In the genomic region with DNA sequence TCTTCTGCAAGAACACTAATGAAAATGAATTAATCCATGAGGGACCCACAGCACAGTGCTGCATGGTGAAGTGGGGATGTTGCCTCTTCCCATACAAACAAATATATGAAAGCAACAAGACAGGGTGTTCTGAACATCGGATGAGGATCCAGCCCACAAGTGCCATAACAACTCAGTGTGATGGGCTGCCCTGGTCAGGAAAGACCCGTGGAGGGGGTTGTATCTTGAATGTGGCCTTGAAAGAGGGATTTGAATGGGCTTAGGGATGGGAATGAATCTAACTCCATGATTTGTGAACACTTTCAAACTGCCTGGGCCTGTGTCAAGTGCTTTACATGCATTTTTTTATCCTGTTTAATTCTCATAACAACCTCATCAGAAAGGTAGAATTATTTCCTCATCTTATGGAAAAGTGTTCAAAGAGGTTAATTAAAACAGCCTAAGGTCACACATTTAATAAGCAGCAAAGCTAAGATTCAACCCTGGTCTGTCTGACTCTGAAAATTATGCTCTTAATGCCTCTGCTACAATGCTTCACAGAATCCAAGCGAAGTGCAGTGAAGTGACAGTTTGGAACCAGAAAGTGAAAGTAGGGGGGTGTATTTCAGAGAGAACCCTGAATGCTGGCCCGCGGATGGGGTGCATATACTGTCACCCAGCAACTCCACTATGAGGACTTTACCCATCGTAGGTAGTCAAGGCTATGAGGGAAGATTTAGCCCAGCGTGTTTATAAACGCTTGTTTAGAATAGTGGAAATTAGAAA, we compare ENCODE assay signal across 9 cellular contexts.
A peak's percentile ranks its signal among the peaks of the same experiment; 100 is the strongest.
DNase-seq lines count a peak whose midpoint lies in the region; ATAC-seq and TF ChIP-seq lines count a peak whose summit lies in the region.
"Had no signal": no experiment of that assay in that cellular context is flagged by ENCODE, and none has a peak within 500 bp of the region (broad histone marks: within the 10 kb centered on the region; RNA-seq: fewer than 3 reads in every experiment).

No MANE protein-coding gene starts in this region.

- H4K20me1 ChIP-seq in neural progenitor cell (ENCODE audit: low read depth) = peaks cover 14% of the 10 kb centered on the region

- H3K4me3 ChIP-seq in neural progenitor cell = peak overlapping the region; percentile 45

- peak overlapping the region; percentile 83 for H3K4me2 ChIP-seq in neural progenitor cell

- H3K36me3 ChIP-seq in neural progenitor cell = no peaks in the 10 kb centered on the region
- H3K36me3 ChIP-seq: ascending aorta had no signal

- POLR2A ChIA-PET in activated naive CD8-positive, alpha-beta T cell treated with anti-CD3 and anti-CD28 coated beads, Interleukin-2, amount 10 ng/mL, durations not matched to agents 7 days and 5 days (lab: Charles Lee) = interaction anchor here (1.6 to 4.9 kb wide), 5 partner anchors 7 to 69 kb away, joined by 5 to 27 read pairs (median 11); no protein-coding TSS in a partner anchor

- H3K4me1 ChIP-seq in neural progenitor cell = peaks cover 39% of the 10 kb centered on the region

- H3K27me3 Mint-ChIP-seq in activated naive CD8-positive, alpha-beta T cell treated with anti-CD3 and anti-CD28 coated beads, Interleukin-2, amount 10 ng/mL, durations not matched to agents 7 days and 5 days = no peaks in the 10 kb centered on the region
- peaks cover 4% of the 10 kb centered on the region for H3K27me3 Mint-ChIP-seq in neural progenitor cell (ENCODE audit: insufficient read depth, low read depth)

- peaks cover 9% of the 10 kb centered on the region for H3K27me3 ChIP-seq in neural progenitor cell
- H3K27me3 ChIP-seq: ascending aorta had no signal

- no peak overlapping the region for H3K27ac ChIP-seq in neural progenitor cell
- H3K27ac ChIP-seq: ascending aorta had no signal

- H3K9me3 Mint-ChIP-seq in activated naive CD8-positive, alpha-beta T cell treated with anti-CD3 and anti-CD28 coated beads, Interleukin-2, amount 10 ng/mL, durations not matched to agents 7 days and 5 days = no peaks in the 10 kb centered on the region
- no peaks in the 10 kb centered on the region for H3K9me3 Mint-ChIP-seq in neural progenitor cell

- no peak for TF ChIP-seq CTCF in neural progenitor cell (IDR thresholded peaks at IDR 0.05)

- H3K9me3 ChIP-seq in neural progenitor cell (ENCODE audit: low read depth) = no peaks in the 10 kb centered on the region
- H3K9me3 ChIP-seq: ascending aorta had no signal

- ATAC-seq in GM18511 (IDR thresholded peaks at IDR 0.05; ENCODE audit: unreplicated experiment) (peak; percentile 63), HG03095 (IDR thresholded peaks at IDR 0.05; ENCODE audit: unreplicated experiment) (peak; percentile 44)
- ATAC-seq in activated naive CD8-positive, alpha-beta T cell treated with anti-CD3 and anti-CD28 coated beads, Interleukin-2, amount 10 ng/mL, durations not matched to agents 7 days and 5 days (ENCODE audit: low read depth) = peak; percentile 79

- no peak overlapping the region for H3K9ac ChIP-seq in neural progenitor cell

- H3K27ac Mint-ChIP-seq in activated naive CD8-positive, alpha-beta T cell treated with anti-CD3 and anti-CD28 coated beads, Interleukin-2, amount 10 ng/mL, durations not matched to agents 7 days and 5 days = peak overlapping the region; percentile 74
- peak overlapping the region; percentile 75 for H3K27ac Mint-ChIP-seq in neural progenitor cell

- H3K4me1 Mint-ChIP-seq in activated naive CD8-positive, alpha-beta T cell treated with anti-CD3 and anti-CD28 coated beads, Interleukin-2, amount 10 ng/mL, durations not matched to agents 7 days and 5 days = peaks cover 41% of the 10 kb centered on the region
- H3K4me1 Mint-ChIP-seq in neural progenitor cell = peaks cover 70% of the 10 kb centered on the region

- H3K36me3 Mint-ChIP-seq in activated naive CD8-positive, alpha-beta T cell treated with anti-CD3 and anti-CD28 coated beads, Interleukin-2, amount 10 ng/mL, durations not matched to agents 7 days and 5 days = no peaks in the 10 kb centered on the region
- H3K36me3 Mint-ChIP-seq in neural progenitor cell = no peaks in the 10 kb centered on the region

- H2AFZ ChIP-seq in neural progenitor cell (replicated peaks) = no peak overlapping the region

- no peak for DNase-seq in activated naive CD8-positive, alpha-beta T cell treated with anti-CD3 and anti-CD28 coated beads, Interleukin-2, amount 10 ng/mL, durations not matched to agents 7 days and 5 days
- DNase-seq in neural progenitor cell (ENCODE audit: low spot score) = no peak
- DNase-seq in NCI-H146 (lab: John Stamatoyannopoulos, UW) = no peak
- no peak for DNase-seq in posterior cingulate gyrus
- no peak for DNase-seq in activated CD4-positive, CD25-positive, alpha-beta regulatory T cell (lab: John Stamatoyannopoulos, UW)
- no peak for DNase-seq in SIG-M5 treated with dmso at 0.1 percent for 504 hours (lab: John Stamatoyannopoulos, UW; ENCODE audit: unreplicated experiment)

- no peaks in the 10 kb centered on the region for H3K79me2 ChIP-seq in neural progenitor cell (ENCODE audit: low read depth)

- H3K4me3 Mint-ChIP-seq in activated naive CD8-positive, alpha-beta T cell treated with anti-CD3 and anti-CD28 coated beads, Interleukin-2, amount 10 ng/mL, durations not matched to agents 7 days and 5 days = peak overlapping the region; percentile 72
- H3K4me3 Mint-ChIP-seq in neural progenitor cell = peak overlapping the region; percentile 76

- peaks cover 42% of the 10 kb centered on the region for H3F3A ChIP-seq in neural progenitor cell (ENCODE audit: low read depth)

- intact Hi-C loops in posterior cingulate gyrus (cut with DNase I) = no loop called here
